In genomic region chr6:63598001-63598250, GRCh38 we compare ENCODE assay signal across 8 cellular contexts. TPM values are rescaled to one million over a fixed set of nuclear protein-coding genes. Genes with fewer than 3 reads are reported as not detected.
A peak's percentile ranks its signal among the peaks of the same experiment; 100 is the strongest.
DNase-seq lines count a peak whose midpoint lies in the region; ATAC-seq and TF ChIP-seq lines count a peak whose summit lies in the region.

No MANE protein-coding gene starts in this region.

- no peak for TF ChIP-seq CTCF in DOHH2 (IDR thresholded peaks at IDR 0.05; ENCODE audit: low read depth, low read length, poor library complexity, severe bottlenecking)
- no peak for TF ChIP-seq CTCF in OCI-LY3 (IDR thresholded peaks at IDR 0.05; ENCODE audit: low read depth, low read length)
- TF ChIP-seq CTCF in esophagus squamous epithelium (IDR thresholded peaks at IDR 0.05): no peak
- no peak for TF ChIP-seq CTCF in progenitor cell of endocrine pancreas (IDR thresholded peaks at IDR 0.05; ENCODE audit: unreplicated experiment)
- no peak for TF ChIP-seq CTCF in Peyer's patch (IDR thresholded peaks at IDR 0.05)

- H3K79me2 ChIP-seq in DOHH2 (ENCODE audit: control insufficient read depth, low read length): no peaks in the 10 kb centered on the region
- no peaks in the 10 kb centered on the region for H3K79me2 ChIP-seq in GM23248 (ENCODE audit: insufficient read depth)
- no peaks in the 10 kb centered on the region for H3K79me2 ChIP-seq in OCI-LY3 (ENCODE audit: low read length)

- DNase-seq in GM23248 (no peak), esophagus squamous epithelium (lab: John Stamatoyannopoulos, UW) (no peak), progenitor cell of endocrine pancreas (ENCODE audit: low spot score, unreplicated experiment) (no peak), Peyer's patch (no peak), GF-D8 (lab: John Stamatoyannopoulos, UW) (no peak)

- no peaks in the 10 kb centered on the region for H3K36me3 ChIP-seq in DOHH2 (ENCODE audit: control insufficient read depth, low read length)
- no peaks in the 10 kb centered on the region for H3K36me3 ChIP-seq in GM23248 (ENCODE audit: low read depth)
- no peaks in the 10 kb centered on the region for H3K36me3 ChIP-seq in OCI-LY3 (replicated peaks; ENCODE audit: low read depth, low read length)
- H3K36me3 ChIP-seq in esophagus squamous epithelium: no peaks in the 10 kb centered on the region
- no peaks in the 10 kb centered on the region for H3K36me3 ChIP-seq in Peyer's patch

- no peaks in the 10 kb centered on the region for H3F3A ChIP-seq in DOHH2 (ENCODE audit: control insufficient read depth, insufficient read depth)
- no peaks in the 10 kb centered on the region for H3F3A ChIP-seq in GM23248 (ENCODE audit: insufficient read depth)

- H3K9ac ChIP-seq in GM23248 (peak overlapping the region; percentile 39), OCI-LY3 (ENCODE audit: low read length) (peak overlapping the region; percentile 68)

- H3K27me3 Mint-ChIP-seq in progenitor cell of endocrine pancreas: no peaks in the 10 kb centered on the region

- H3K4me3 ChIP-seq in DOHH2 (ENCODE audit: low read length): peak overlapping the region; percentile 71
- peak overlapping the region; percentile 77 for H3K4me3 ChIP-seq in GM23248
- peak overlapping the region; percentile 85 for H3K4me3 ChIP-seq in OCI-LY3 (ENCODE audit: low read length)
- peak overlapping the region; percentile 26 to 68 (median 42) for H3K4me3 ChIP-seq in esophagus squamous epithelium
- H3K4me3 ChIP-seq in Peyer's patch: peak overlapping the region in 2 of 4 donors; percentile 60 to 61

- peak overlapping the region; percentile 98 for H3K27ac Mint-ChIP-seq in progenitor cell of endocrine pancreas

- H3K4me1 ChIP-seq in DOHH2 (ENCODE audit: control insufficient read depth, low read length) (peaks cover 17% of the 10 kb centered on the region), GM23248 (ENCODE audit: insufficient read depth) (peaks cover 5% of the 10 kb centered on the region; the same call in 1 of the 2 replicates), OCI-LY3 (ENCODE audit: low read length) (peaks cover 18% of the 10 kb centered on the region), esophagus squamous epithelium (peaks cover 0 to 16% (median 8%) of the 10 kb centered on the region in 3 donors), Peyer's patch (no peaks in the 10 kb centered on the region)

- 1 to 2% methylated on average over 4 of the region's 4 CpGs for WGBS in GM23248 (ENCODE audit: low coverage in 1 of 2, low lambda C conversion rate in 2 of 2, missing lambda C conversion rate in 2 of 2), 2 experiments
- WGBS in esophagus squamous epithelium, 2 donors: 0% methylated on average over 4 of the region's 4 CpGs

- H3K4me1 Mint-ChIP-seq in progenitor cell of endocrine pancreas (ENCODE audit: low read depth): peaks cover 10% of the 10 kb centered on the region

- no peak for ATAC-seq in GM21423 (IDR thresholded peaks at IDR 0.05; ENCODE audit: unreplicated experiment)

- H4K20me1 ChIP-seq in DOHH2 (ENCODE audit: control insufficient read depth, insufficient read depth, low read depth, low read length) (no peaks in the 10 kb centered on the region), GM23248 (ENCODE audit: insufficient read depth) (no peaks in the 10 kb centered on the region), OCI-LY3 (ENCODE audit: insufficient read depth, low read length) (no peaks in the 10 kb centered on the region)

- peak overlapping the region; percentile 92 for H3K4me3 Mint-ChIP-seq in progenitor cell of endocrine pancreas (ENCODE audit: low read depth)

- H3K27me3 ChIP-seq in DOHH2 (ENCODE audit: control insufficient read depth, low read length) (no peaks in the 10 kb centered on the region), GM23248 (replicated peaks; ENCODE audit: insufficient read depth) (no peaks in the 10 kb centered on the region), OCI-LY3 (ENCODE audit: low read depth, low read length) (0 out of 2 replicates have a peak, but pooled peaks cover 6% of the 10 kb centered on the region), esophagus squamous epithelium (peaks cover 0 to 7% (median 0%) of the 10 kb centered on the region in 4 donors), Peyer's patch (no peaks in the 10 kb centered on the region)

- H3K4me2 ChIP-seq in DOHH2 (ENCODE audit: low read length) (peak overlapping the region; percentile 87), GM23248 (ENCODE audit: unreplicated experiment) (peak overlapping the region; percentile 95), OCI-LY3 (ENCODE audit: low read length) (peak overlapping the region; percentile 95)

- H2AFZ ChIP-seq in GM23248 (peak overlapping the region; percentile 95), OCI-LY3 (ENCODE audit: low read depth, low read length) (peak overlapping the region; percentile 100)

- H3K27ac ChIP-seq in DOHH2 (ENCODE audit: low read depth, low read length): no peak overlapping the region
- no peak overlapping the region for H3K27ac ChIP-seq in GM23248
- H3K27ac ChIP-seq in OCI-LY3 (ENCODE audit: low read length): no peak overlapping the region
- H3K27ac ChIP-seq in esophagus squamous epithelium: no peak overlapping the region
- H3K27ac ChIP-seq in Peyer's patch: no peak overlapping the region

- H3K9me3 Mint-ChIP-seq in progenitor cell of endocrine pancreas (ENCODE audit: low read depth): no peaks in the 10 kb centered on the region

- H3K9me2 ChIP-seq in DOHH2 (replicated peaks; ENCODE audit: control insufficient read depth, low read length) (no peaks in the 10 kb centered on the region), GM23248 (ENCODE audit: insufficient read depth) (no peaks in the 10 kb centered on the region)

- in situ Hi-C loops in GM23248 (cut with MboI): no loop called here

- intact Hi-C loops in esophagus squamous epithelium (cut with DNase I): loop anchor here (5.0 kb wide), 1 partner anchor 164 kb away; no protein-coding TSS in a partner anchor

- H3K9me3 ChIP-seq in DOHH2 (ENCODE audit: control insufficient read depth, insufficient read depth, low read length): no peaks in the 10 kb centered on the region
- H3K9me3 ChIP-seq in GM23248 (ENCODE audit: low read depth): no peaks in the 10 kb centered on the region
- no peaks in the 10 kb centered on the region for H3K9me3 ChIP-seq in OCI-LY3 (ENCODE audit: insufficient read depth, low read length)
- H3K9me3 ChIP-seq in esophagus squamous epithelium: no peaks in the 10 kb centered on the region
- H3K9me3 ChIP-seq in Peyer's patch: no peaks in the 10 kb centered on the region

- no peaks in the 10 kb centered on the region for H3K36me3 Mint-ChIP-seq in progenitor cell of endocrine pancreas (ENCODE audit: insufficient read depth)

- TF ChIP-seq POLR2A in esophagus squamous epithelium (IDR thresholded peaks at IDR 0.05) (no peak), Peyer's patch (IDR thresholded peaks at IDR 0.05) (no peak)

RNA-seq across cellular contexts. Expression of gene PTP4A1, which starts 25.6 kb away (rescaled TPM):
- 24.9 and 31.4 TPM in 2 replicates for total RNA-seq in GM23248 (2014; rRNA removed; shearing (Covaris generic))
- polyA plus RNA-seq in GM23248 (2016; fragmentation: Nextera tagmentation; extraction: Ambion mirVana): 133 and 138 TPM in 2 replicates
- total RNA-seq in esophagus squamous epithelium: 10 to 100 TPM; 30.9 to 73.7 (median 39.8) TPM
- 91.3 and 95.3 TPM in 2 replicates for total RNA-seq in progenitor cell of endocrine pancreas
- total RNA-seq in Peyer's patch: 10 to 100 TPM; 23.1 to 40.5 (median 34.9) TPM

RNA-seq across cellular contexts. Expression of gene PHF3, which starts 37.7 kb away (rescaled TPM):
- 34.7 and 36.0 TPM in 2 replicates for total RNA-seq in GM23248 (2014; rRNA removed; shearing (Covaris generic))
- 13.1 and 15.3 TPM in 2 replicates for polyA plus RNA-seq in GM23248 (2016; fragmentation: Nextera tagmentation; extraction: Ambion mirVana)
- 10 to 100 TPM; 17.6 to 53.2 (median 26.7) TPM for total RNA-seq in esophagus squamous epithelium
- 61.6 and 64.1 TPM in 2 replicates for total RNA-seq in progenitor cell of endocrine pancreas
- total RNA-seq in Peyer's patch: 100 to 1,000 TPM in 1 of 4 donors, 10 to 100 TPM in 3; 62.1 to 150 (median 78.2) TPM
